ENCODE assay signal across 8 cellular contexts in genomic region chr17:38557836-38558750, GRCh38. TPM values are rescaled to one million over a fixed set of nuclear protein-coding genes. Genes with fewer than 3 reads are reported as not detected.
DNase-seq lines count a peak whose midpoint lies in the region; ATAC-seq, FAIRE-seq and TF ChIP-seq lines count a peak whose summit lies in the region.

No MANE protein-coding gene starts in this region.

- CTCF ChIA-PET in endothelial cell of umbilical vein (lab: Charles Lee): interaction anchor here (0.5 to 5.0 kb wide), 52 partner anchors 8 to 686 kb away, joined by 3 to 321 read pairs (median 4); partner anchors contain the start of genes SOCS7 and SRCIN1

- peaks cover 65% of the 10 kb centered on the region for H3K4me1 ChIP-seq in BLaER1
- H3K4me1 ChIP-seq in OCI-LY1 (ENCODE audit: insufficient read depth, low read length, severe bottlenecking): peaks cover 18% of the 10 kb centered on the region
- H3K4me1 ChIP-seq in endothelial cell of umbilical vein (ENCODE audit: control insufficient read depth, extremely low read depth, insufficient read depth, low read length): peaks cover 13% of the 10 kb centered on the region
- peaks cover 23% of the 10 kb centered on the region for H3K4me1 ChIP-seq in mesodermal cell (ENCODE audit: control insufficient read depth, insufficient read depth, low read length, poor library complexity, severe bottlenecking)

- ATAC-seq in GM19452 (IDR thresholded peaks at IDR 0.05; ENCODE audit: unreplicated experiment): peak; percentile 67

- H3K9me2 ChIP-seq in OCI-LY1 (ENCODE audit: low read depth, low read length): no peaks in the 10 kb centered on the region

- peak; percentile 96 for DNase-seq in HuH-7 (ENCODE audit: low spot score)
- DNase-seq in activated CD8-positive, alpha-beta memory T cell treated with anti-CD3 and anti-CD28 coated beads, Interleukin-2, amount 50 U/mL, for 48 hours: peak; percentile 94
- DNase-seq in endothelial cell of umbilical vein (ENCODE audit: low read depth, low spot score): peak; percentile 89
- peak; percentile 79 for DNase-seq in stimulated activated CD8-positive, alpha-beta memory T cell treated with anti-CD3 and anti-CD28 coated beads, Interleukin-12 subunit alpha, Interleukin-12 subunit beta, amount 100 ng/mL, for 4 hours (ENCODE audit: low read depth)

- POLR2A ChIA-PET in endothelial cell of umbilical vein (lab: Charles Lee): interaction anchor here (0.8 to 1.2 kb wide), 2 partner anchors 26 to 110 kb away, joined by 3 to 15 read pairs; no protein-coding TSS in a partner anchor

- H3K79me2 ChIP-seq in OCI-LY1 (ENCODE audit: insufficient read depth, low read length) (no peaks in the 10 kb centered on the region), endothelial cell of umbilical vein (ENCODE audit: control insufficient read depth, insufficient read depth, low read length) (no peaks in the 10 kb centered on the region)

- dilution Hi-C loops in endothelial cell of umbilical vein (cut with MboI; ENCODE audit: extremely low pct_ligation_motif_present, low sequenced_read_pairs): no loop called here

- H3K36me3 ChIP-seq in BLaER1: no peaks in the 10 kb centered on the region
- no peaks in the 10 kb centered on the region for H3K36me3 ChIP-seq in OCI-LY1 (ENCODE audit: insufficient read depth, low read length)
- no peaks in the 10 kb centered on the region for H3K36me3 ChIP-seq in endothelial cell of umbilical vein (ENCODE audit: control insufficient read depth in 2 of 2, extremely low read depth in 1 of 2, insufficient read depth in 2 of 2, low read length in 2 of 2)
- H3K36me3 ChIP-seq in mesodermal cell (ENCODE audit: control insufficient read depth, insufficient read depth, low read length): no peaks in the 10 kb centered on the region

- H3K4me2 ChIP-seq in BLaER1 (peak overlapping the region; percentile 99), OCI-LY1 (ENCODE audit: low read length) (peak overlapping the region; percentile 76), endothelial cell of umbilical vein (ENCODE audit: insufficient read depth, low read length) (peak overlapping the region; percentile 39)

- H3K9me3 ChIP-seq in BLaER1: 0 out of 2 replicates have a peak, but pooled peaks cover 10% of the 10 kb centered on the region
- H3K9me3 ChIP-seq in OCI-LY1 (ENCODE audit: low read length): no peaks in the 10 kb centered on the region
- H3K9me3 ChIP-seq in endothelial cell of umbilical vein (replicated peaks; ENCODE audit: control insufficient read depth, insufficient read depth, low read length): no peaks in the 10 kb centered on the region
- H3K9me3 ChIP-seq in mesodermal cell (ENCODE audit: control insufficient read depth, low read length): no peaks in the 10 kb centered on the region

- H3K27me3 ChIP-seq in BLaER1 (peaks cover 47% of the 10 kb centered on the region), OCI-LY1 (ENCODE audit: insufficient read depth, low read length) (peaks cover 10% of the 10 kb centered on the region; the same call in 1 of the 2 replicates), endothelial cell of umbilical vein (ENCODE audit: control insufficient read depth in 2 of 2, insufficient read depth in 2 of 2, low read length in 2 of 2) (peaks cover 45 to 58% of the 10 kb centered on the region in 2 experiments)

- WGBS in mesodermal cell (ENCODE audit: insufficient coverage in 2 of 2), 2 experiments: 8% methylated on average over 32 to 44 of the region's 52 CpGs

- H3K9ac ChIP-seq in BLaER1 (no peak overlapping the region), OCI-LY1 (ENCODE audit: low read length) (peak overlapping the region; percentile 34; the same call in 1 of the 2 replicates), endothelial cell of umbilical vein (replicated peaks; ENCODE audit: extremely low read depth, insufficient read depth, low read length) (no peak overlapping the region)

- H3K4me3 ChIP-seq in BLaER1: peak overlapping the region; percentile 67
- H3K4me3 ChIP-seq in OCI-LY1 (ENCODE audit: low read depth, low read length, poor library complexity, severe bottlenecking): peak overlapping the region; percentile 57
- peak overlapping the region in 1 of 3 experiments; percentile 18 for H3K4me3 ChIP-seq in endothelial cell of umbilical vein (replicated peaks in 1 of 3; ENCODE audit: insufficient read depth in 1 of 3, low read depth in 1 of 3, low read length in 3 of 3)
- peak overlapping the region; percentile 27 for H3K4me3 ChIP-seq in mesodermal cell (ENCODE audit: extremely low read depth, insufficient read depth, low read length, poor library complexity, severe bottlenecking)

- peak; percentile 88 for TF ChIP-seq CTCF in OCI-LY1 (IDR thresholded peaks at IDR 0.05; ENCODE audit: low read length)
- TF ChIP-seq CTCF in endothelial cell of umbilical vein (IDR thresholded peaks at IDR 0.05; ENCODE audit: extremely low read depth in 1 of 2, insufficient read depth in 1 of 2, low read depth in 1 of 2, low read length in 2 of 2): peak; percentile 94 to 98

- H3K9me1 ChIP-seq in endothelial cell of umbilical vein (replicated peaks; ENCODE audit: control insufficient read depth, extremely low read depth, insufficient read depth, low read length): no peaks in the 10 kb centered on the region

- peaks cover 34% of the 10 kb centered on the region for H4K20me1 ChIP-seq in BLaER1
- no peaks in the 10 kb centered on the region for H4K20me1 ChIP-seq in OCI-LY1 (ENCODE audit: insufficient read depth, low read length)
- no peaks in the 10 kb centered on the region for H4K20me1 ChIP-seq in endothelial cell of umbilical vein (replicated peaks; ENCODE audit: control insufficient read depth, extremely low read depth, insufficient read depth, low read length)

- no TSS peak for BruUV-seq in endothelial cell of umbilical vein (replicated peaks; lab: Mats Ljungman, UMichigan)

- intact Hi-C loops in endothelial cell of umbilical vein (cut with micrococcal nuclease): loop anchor here (1.0 kb wide), 2 partner anchors 26 to 109 kb away; no protein-coding TSS in a partner anchor

- no peak overlapping the region for H2AFZ ChIP-seq in OCI-LY1 (ENCODE audit: low read length)
- peak overlapping the region; percentile 76 for H2AFZ ChIP-seq in endothelial cell of umbilical vein (ENCODE audit: low read depth, low read length)

- TF ChIP-seq POLR2A in endothelial cell of umbilical vein (IDR thresholded peaks at IDR 0.05; ENCODE audit: low read depth, low read length): no peak

- H3F3A ChIP-seq in OCI-LY1 (ENCODE audit: insufficient read depth, low read length): no peaks in the 10 kb centered on the region

- H3K27ac ChIP-seq in BLaER1: no peak overlapping the region
- no peak overlapping the region for H3K27ac ChIP-seq in OCI-LY1 (ENCODE audit: low read depth, low read length, poor library complexity, severe bottlenecking)
- no peak overlapping the region for H3K27ac ChIP-seq in endothelial cell of umbilical vein (ENCODE audit: insufficient read depth, low read depth, low read length)
- no peak overlapping the region for H3K27ac ChIP-seq in mesodermal cell (ENCODE audit: low read depth, low read length, severe bottlenecking)

- no peak for FAIRE-seq in endothelial cell of umbilical vein (lab: Jason Lieb, UNC)

TF ChIP-seq in endothelial cell of umbilical vein, 7 proteins besides CTCF, POLR2A, EP300 and RAD21:
- TF ChIP-seq MYC (IDR thresholded peaks at IDR 0.05; ENCODE audit: low read depth, low read length) (no peak), EZH2 (IDR thresholded peaks at IDR 0.05; ENCODE audit: borderline replicate concordance, low read depth, low read length, severe bottlenecking) (no peak), JUN (IDR thresholded peaks at IDR 0.05; ENCODE audit: borderline replicate concordance, insufficient read depth, insufficient read length, low read depth) (no peak), FOS (IDR thresholded peaks at IDR 0.05; ENCODE audit: borderline replicate concordance, insufficient read depth, low read length) (no peak), GATA2 (IDR thresholded peaks at IDR 0.05; ENCODE audit: insufficient read depth, insufficient read length, low read depth, low read length) (no peak), POLR2AphosphoS5 (IDR thresholded peaks at IDR 0.05; ENCODE audit: insufficient read depth, low read depth, low read length) (no peak), MAX (IDR thresholded peaks at IDR 0.05; ENCODE audit: insufficient read depth, insufficient read length) (no peak)
TF ChIP-seq in endothelial cell of umbilical vein: peak in this region for 0.

RNA-seq across cellular contexts. Expression of gene SRCIN1, which starts 47.7 kb away (rescaled TPM):
- 0.12 and 0.35 TPM in 2 replicates for total RNA-seq in endothelial cell of umbilical vein
- 0.15 and 0.37 TPM in 2 replicates for polyA plus RNA-seq in endothelial cell of umbilical vein
- 0.04 TPM in 2 replicates for polyA plus RNA-seq in endothelial cell of umbilical vein (2011; cell fraction: cytosol; rRNA removed)
- 0.24 and 0.29 TPM in 2 replicates for polyA plus RNA-seq in endothelial cell of umbilical vein (2011; cell fraction: nucleus; rRNA removed)
- polyA plus RNA-seq in endothelial cell of umbilical vein (2012): 0.08 and 0.37 TPM in 2 replicates
- 0.19 and 0.32 TPM in 2 replicates for polyA minus RNA-seq in endothelial cell of umbilical vein
- polyA minus RNA-seq in endothelial cell of umbilical vein (2011; cell fraction: cytosol; rRNA and poly(A)+ RNA removed): 1.3 TPM
- 0.43 TPM in 1 of 2 replicates, not detected in the other for polyA minus RNA-seq in endothelial cell of umbilical vein (2011; cell fraction: nucleus; rRNA and poly(A)+ RNA removed)
- 2.7 TPM for polyA plus RNA-seq in mesodermal cell (2013, experiment 1 of 2)
- 2.1 TPM for polyA plus RNA-seq in mesodermal cell (2013, experiment 2 of 2)

Comparison
In these comparisons a context has a peak if more than half of its experiments do, and no peak if none do; other contexts are left out.
1. H3K4me2 ChIP-seq: peak in every context shown above with its lines; median percentile 99 in BLaER1; 76 in OCI-LY1; 39 in endothelial cell of umbilical vein.